In genomic region chr7:130982160-130982638, GRCh38 we compare ENCODE assay signal across 7 cellular contexts.
DNase-seq lines count a peak whose midpoint lies in the region; ATAC-seq, FAIRE-seq and TF ChIP-seq lines count a peak whose summit lies in the region.

No MANE protein-coding gene starts in this region.

- H3K4me3 Mint-ChIP-seq in GM23338: no peak overlapping the region
- H3K4me3 Mint-ChIP-seq in activated T-helper 1 cell treated with anti-CD3 and anti-CD28 coated beads, Interleukin-12 subunit alpha, Interleukin-12 subunit beta, Interleukin-2, Interleukin-4 antibody, amounts not matched to agents 30 ng/mL and 10 ng/mL and 1 ng/mL, durations not matched to agents 14 hours and 24 hours and 36 hours: no peak overlapping the region

- peak; percentile 79 to 86 for TF ChIP-seq CTCF in GM23338 (conservative IDR thresholded peaks at IDR 0.05; ENCODE audit: low read depth in 2 of 2)
- peak; percentile 83 for TF ChIP-seq CTCF in astrocyte of the spinal cord (IDR thresholded peaks at IDR 0.05; ENCODE audit: low read depth, low read length)
- TF ChIP-seq CTCF in upper lobe of right lung (IDR thresholded peaks at IDR 0.05): peak; percentile 65

- H3K79me2 ChIP-seq in GM23338 (replicated peaks; ENCODE audit: insufficient read depth): no peaks in the 10 kb centered on the region

- H4K20me1 ChIP-seq in GM23338 (replicated peaks; ENCODE audit: insufficient read depth): no peaks in the 10 kb centered on the region

- no peaks in the 10 kb centered on the region for H3K4me1 ChIP-seq in GM23338 (ENCODE audit: insufficient read depth)
- H3K4me1 ChIP-seq in upper lobe of right lung: peaks cover 61% of the 10 kb centered on the region

- H3K27me3 ChIP-seq in GM23338 (ENCODE audit: insufficient read depth): no peaks in the 10 kb centered on the region
- H3K27me3 ChIP-seq in upper lobe of right lung: no peaks in the 10 kb centered on the region

- H3K27ac Mint-ChIP-seq in GM23338: no peak overlapping the region
- no peak overlapping the region for H3K27ac Mint-ChIP-seq in activated T-helper 1 cell treated with anti-CD3 and anti-CD28 coated beads, Interleukin-12 subunit alpha, Interleukin-12 subunit beta, Interleukin-2, Interleukin-4 antibody, amounts not matched to agents 30 ng/mL and 10 ng/mL and 1 ng/mL, durations not matched to agents 14 hours and 24 hours and 36 hours

- no peak overlapping the region for H3K4me2 ChIP-seq in GM23338

- H3K36me3 Mint-ChIP-seq in GM23338 (ENCODE audit: low read depth): peaks cover 2% of the 10 kb centered on the region; the same call in 1 of the 3 replicates
- peaks cover 8% of the 10 kb centered on the region for H3K36me3 Mint-ChIP-seq in activated T-helper 1 cell treated with anti-CD3 and anti-CD28 coated beads, Interleukin-12 subunit alpha, Interleukin-12 subunit beta, Interleukin-2, Interleukin-4 antibody, amounts not matched to agents 30 ng/mL and 10 ng/mL and 1 ng/mL, durations not matched to agents 14 hours and 24 hours and 36 hours (ENCODE audit: low read depth)

- DNase-seq in GM23338 (ENCODE audit: low spot score) (peak; percentile 87), NCI-H2107 treated with DMSO at 0.1 percent for 48 hours (lab: John Stamatoyannopoulos, UW; ENCODE audit: unreplicated experiment) (peak; percentile 51), astrocyte of the spinal cord (ENCODE audit: low read depth, low spot score) (peak; percentile 53), kidney tubule cell (ENCODE audit: low spot score) (peak; percentile 76), upper lobe of right lung (no peak)
- DNase-seq in activated T-helper 1 cell treated with anti-CD3 and anti-CD28 coated beads, Interleukin-12 subunit alpha, Interleukin-12 subunit beta, Interleukin-2, Interleukin-4 antibody, amounts not matched to agents 30 ng/mL and 10 ng/mL and 1 ng/mL, durations not matched to agents 14 hours and 24 hours and 36 hours (ENCODE audit: low spot score): no peak

- H3F3A ChIP-seq in GM23338 (replicated peaks; ENCODE audit: low read depth): no peaks in the 10 kb centered on the region

- H3K27me3 Mint-ChIP-seq in GM23338 (ENCODE audit: insufficient read depth, low read depth, poor library complexity): peaks cover under 1% of the 10 kb centered on the region
- H3K27me3 Mint-ChIP-seq in activated T-helper 1 cell treated with anti-CD3 and anti-CD28 coated beads, Interleukin-12 subunit alpha, Interleukin-12 subunit beta, Interleukin-2, Interleukin-4 antibody, amounts not matched to agents 30 ng/mL and 10 ng/mL and 1 ng/mL, durations not matched to agents 14 hours and 24 hours and 36 hours (ENCODE audit: insufficient read depth): no peaks in the 10 kb centered on the region

- peak; percentile 92 for FAIRE-seq in G401.6 (lab: Jason Lieb, UNC)

- H3K9me3 ChIP-seq in upper lobe of right lung: no peaks in the 10 kb centered on the region

- H3K9me2 ChIP-seq in GM23338 (ENCODE audit: insufficient read depth): no peaks in the 10 kb centered on the region

- intact Hi-C loops in upper lobe of right lung (cut with DNase I): no loop called here
- intact Hi-C loops in activated T-helper 1 cell treated with anti-CD3 and anti-CD28 coated beads, Interleukin-12 subunit alpha, Interleukin-12 subunit beta, Interleukin-2, Interleukin-4 antibody, amounts not matched to agents 30 ng/mL and 10 ng/mL and 1 ng/mL, durations not matched to agents 14 hours and 24 hours and 36 hours (cut with micrococcal nuclease): loop anchor here (1.0 kb wide), 4 partner anchors 9 to 58 kb away; no protein-coding TSS in a partner anchor

- H3K4me3 ChIP-seq in GM23338 (no peak overlapping the region), astrocyte of the spinal cord (ENCODE audit: low read depth, low read length) (no peak overlapping the region), upper lobe of right lung (no peak overlapping the region)

- peak; percentile 95 for ATAC-seq in GM23338
- peak; percentile 67 for ATAC-seq in upper lobe of right lung

- H3K9me3 Mint-ChIP-seq in GM23338: no peaks in the 10 kb centered on the region
- H3K9me3 Mint-ChIP-seq in activated T-helper 1 cell treated with anti-CD3 and anti-CD28 coated beads, Interleukin-12 subunit alpha, Interleukin-12 subunit beta, Interleukin-2, Interleukin-4 antibody, amounts not matched to agents 30 ng/mL and 10 ng/mL and 1 ng/mL, durations not matched to agents 14 hours and 24 hours and 36 hours: no peaks in the 10 kb centered on the region

- H2AFZ ChIP-seq in GM23338: no peak overlapping the region

- H3K36me3 ChIP-seq in GM23338 (ENCODE audit: insufficient read depth) (no peaks in the 10 kb centered on the region), upper lobe of right lung (peaks cover 36% of the 10 kb centered on the region)

- in situ Hi-C loops in astrocyte of the spinal cord (cut with HindIII; ENCODE audit: low sequenced_read_pairs): no loop called here

- no peak overlapping the region for H3K27ac ChIP-seq in GM23338 (ENCODE audit: low read depth)
- H3K27ac ChIP-seq in upper lobe of right lung: no peak overlapping the region

- H3K4me1 Mint-ChIP-seq in GM23338: peaks cover 14% of the 10 kb centered on the region
- peaks cover 21% of the 10 kb centered on the region for H3K4me1 Mint-ChIP-seq in activated T-helper 1 cell treated with anti-CD3 and anti-CD28 coated beads, Interleukin-12 subunit alpha, Interleukin-12 subunit beta, Interleukin-2, Interleukin-4 antibody, amounts not matched to agents 30 ng/mL and 10 ng/mL and 1 ng/mL, durations not matched to agents 14 hours and 24 hours and 36 hours (ENCODE audit: low read depth)

TF ChIP-seq in GM23338, 12 proteins besides CTCF, POLR2A, EP300 and RAD21:
- no peak for TF ChIP-seq NANOG (IDR thresholded peaks at IDR 0.05; ENCODE audit: borderline replicate concordance)
- TF ChIP-seq POLR2AphosphoS5 (IDR thresholded peaks at IDR 0.05; ENCODE audit: low read depth): no peak
- TF ChIP-seq ZNF331 (CRISPR knock-in tag; IDR thresholded peaks at IDR 0.05; ENCODE audit: low read depth): no peak
- no peak for TF ChIP-seq CREB1 (CRISPR knock-in tag; IDR thresholded peaks at IDR 0.05; ENCODE audit: low read depth)

Comparison
In these comparisons a context has a peak if more than half of its experiments do, and no peak if none do; other contexts are left out.
1. DNase-seq: peak in GM23338 (single experiment), NCI-H2107 treated with DMSO at 0.1 percent for 48 hours (single experiment), astrocyte of the spinal cord (single experiment) and kidney tubule cell (single experiment); none in upper lobe of right lung (single experiment) and activated T-helper 1 cell treated with anti-CD3 and anti-CD28 coated beads, Interleukin-12 subunit alpha, Interleukin-12 subunit beta, Interleukin-2, Interleukin-4 antibody, amounts not matched to agents 30 ng/mL and 10 ng/mL and 1 ng/mL, durations not matched to agents 14 hours and 24 hours and 36 hours (single experiment).
2. Peak in every context shown above with its lines, with median percentiles within 50 percentile points of each other: CTCF ChIP-seq.